In genomic region chr3:38006445-38006995, GRCh38 we compare ENCODE assay signal across 20 cellular contexts. TPM values are rescaled to one million over a fixed set of nuclear protein-coding genes. Genes with fewer than 3 reads are reported as not detected.
DNase-seq lines count a peak whose midpoint lies in the region; ATAC-seq and TF ChIP-seq lines count a peak whose summit lies in the region.
"Had no signal": no experiment of that assay in that cellular context is flagged by ENCODE, and none has a peak within 500 bp of the region (broad histone marks: within the 10 kb centered on the region; RNA-seq: fewer than 3 reads in every experiment).

No MANE protein-coding gene starts in this region.

- no peak overlapping the region for H2AFZ ChIP-seq in osteoblast (ENCODE audit: low read length)

- TF ChIP-seq CTCF in right atrium auricular region (IDR thresholded peaks at IDR 0.05) (no peak), dorsolateral prefrontal cortex (IDR thresholded peaks at IDR 0.05 in 54 of 56, conservative IDR thresholded peaks at IDR 0.05 in 2 of 56; ENCODE audit: low read depth in 1 of 56, partially characterized antibody in 56 of 56) (no peak), osteoblast (IDR thresholded peaks at IDR 0.05; ENCODE audit: extremely low read depth, low read depth, low read length) (no peak), upper lobe of right lung (IDR thresholded peaks at IDR 0.05) (no peak)

- H3K4me3 ChIP-seq in right atrium auricular region (no peak overlapping the region), dorsolateral prefrontal cortex (no peak overlapping the region), osteoblast (ENCODE audit: insufficient read depth, low read length) (no peak overlapping the region), upper lobe of right lung (no peak overlapping the region)
- H3K4me3 ChIP-seq: SJSA1 had no signal

- CTCF ChIA-PET in HEK293T (lab: Yijun Ruan, JAX), result interaction anchor here (0.5 kb wide), 1 partner anchor 39 kb away, joined by 3 read pairs; no protein-coding TSS in a partner anchor

- POLR2A ChIA-PET in HEK293T (lab: Yijun Ruan, JAX), result no interaction called here

- H3K27ac ChIP-seq in right atrium auricular region (peak overlapping the region; percentile 19 to 68), dorsolateral prefrontal cortex (peak overlapping the region in 48 of 59 donors; percentile 21 to 96 (median 91)), osteoblast (ENCODE audit: low read depth, low read length) (no peak overlapping the region), upper lobe of right lung (no peak overlapping the region)
- H3K27ac ChIP-seq: KMS-11, SJSA1 had no signal

- H3K36me3 ChIP-seq in right atrium auricular region, result peaks cover 36% of the 10 kb centered on the region
- H3K36me3 ChIP-seq in osteoblast (ENCODE audit: insufficient read depth, low read length), result peaks cover 13% of the 10 kb centered on the region
- peaks cover 34% of the 10 kb centered on the region for H3K36me3 ChIP-seq in upper lobe of right lung
- H3K36me3 ChIP-seq: SJSA1 had no signal

- peaks cover 6% of the 10 kb centered on the region for H4K20me1 ChIP-seq in osteoblast (ENCODE audit: insufficient read depth, low read length)

- H3K4me1 ChIP-seq in right atrium auricular region, result peaks cover 0 to 14% of the 10 kb centered on the region in 2 donors
- no peaks in the 10 kb centered on the region for H3K4me1 ChIP-seq in osteoblast (ENCODE audit: insufficient read depth, low read length)
- H3K4me1 ChIP-seq in upper lobe of right lung, result peaks cover 4% of the 10 kb centered on the region

- intact Hi-C loops in left cardiac atrium (cut with DNase I) (loop anchor here in 1 of 2 donors (10.0 kb wide), 1 partner anchor 152 kb away; no protein-coding TSS in a partner anchor), dorsolateral prefrontal cortex (cut with DNase I) (loop anchor here in 1 of 2 donors (10.0 kb wide), 1 partner anchor 448 kb away; the partner anchor contains the start of gene ACVR2B), upper lobe of right lung (cut with DNase I) (no loop called here)

- ATAC-seq in left cardiac atrium, result no peak
- ATAC-seq in upper lobe of right lung, result no peak
- ATAC-seq in HG03460 (IDR thresholded peaks at IDR 0.05; ENCODE audit: unreplicated experiment), result no peak
- ATAC-seq: Panc1 had no signal

- H3K9me3 ChIP-seq in right atrium auricular region, result no peaks in the 10 kb centered on the region
- H3K9me3 ChIP-seq in osteoblast (ENCODE audit: low read depth, low read length), result no peaks in the 10 kb centered on the region
- H3K9me3 ChIP-seq in upper lobe of right lung, result no peaks in the 10 kb centered on the region
- H3K9me3 ChIP-seq: SJSA1 had no signal

- no peaks in the 10 kb centered on the region for H3K79me2 ChIP-seq in osteoblast (ENCODE audit: insufficient read depth, low read length)

- DNase-seq in right atrium auricular region (ENCODE audit: low spot score) (no peak), left cardiac atrium (no peak), dorsolateral prefrontal cortex (no peak), osteoblast (ENCODE audit: insufficient read length, low spot score, missing footprints) (peak; percentile 75), upper lobe of right lung (peak; percentile 62), GM19238 (ENCODE audit: insufficient read length, low spot score) (no peak), HEK293T (ENCODE audit: extremely low spot score) (no peak)
- DNase-seq: DMS53, GF-D8, NCI-H1417, NCI-H1694 treated with DMSO at 0.1 percent for 48 hours, NCI-H2081 treated with DMSO at 0.1 percent for 48 hours, NCI-H2171 treated with DMSO at 0.1 percent for 48 hours, NCI-H524 treated with DMSO at 0.1 percent for 48 hours, NCI-H82 had no signal

- H3K27me3 ChIP-seq in right atrium auricular region (no peaks in the 10 kb centered on the region), dorsolateral prefrontal cortex (no peaks in the 10 kb centered on the region), osteoblast (ENCODE audit: insufficient read depth, low read length) (no peaks in the 10 kb centered on the region), upper lobe of right lung (no peaks in the 10 kb centered on the region)
- H3K27me3 ChIP-seq: SJSA1 had no signal

- no peak overlapping the region for H3K4me2 ChIP-seq in osteoblast (ENCODE audit: insufficient read depth, low read length)
- H3K4me2 ChIP-seq: KMS-11 had no signal

TF ChIP-seq in HEK293T, 16 proteins besides CTCF, POLR2A, EP300 and RAD21:
- TF ChIP-seq SP1 (IDR thresholded peaks at IDR 0.05), result no peak
- TF ChIP-seq FOXM1 (IDR thresholded peaks at IDR 0.05; ENCODE audit: borderline replicate concordance), result no peak
- TF ChIP-seq ELF4 (IDR thresholded peaks at IDR 0.05), result no peak
- no peak for TF ChIP-seq ZNF384 (IDR thresholded peaks at IDR 0.05)
TF ChIP-seq in HEK293T: peak in this region for 0.

RNA-seq across cellular contexts. Expression of gene VILL, which starts 15.9 kb away (rescaled TPM):
- total RNA-seq in right atrium auricular region, result 10 to 100 TPM in 1 of 2 donors, 1 to 10 TPM in 1; 4.2 to 12.2 TPM
- 1 to 10 TPM; 6.1 to 6.2 TPM for total RNA-seq in left cardiac atrium
- 10 to 100 TPM in 83 of 120 experiments, 1 to 10 TPM in 37; 5.7 to 23.5 (median 11.1) TPM for total RNA-seq in dorsolateral prefrontal cortex
- 6.8 and 7.6 TPM in 2 replicates for total RNA-seq in osteoblast
- 8.9 TPM for total RNA-seq in upper lobe of right lung

RNA-seq across cellular contexts. Expression of gene PLCD1, which starts 22.9 kb away (rescaled TPM):
- total RNA-seq in right atrium auricular region (10 to 100 TPM in 1 of 2 donors, 1 to 10 TPM in 1; 8.7 to 15.5 TPM), left cardiac atrium (10 to 100 TPM; 10.8 to 12.3 TPM), dorsolateral prefrontal cortex (10 to 100 TPM; 16.3 to 64.5 (median 29.4) TPM), osteoblast (23.2 and 23.6 TPM in 2 replicates), upper lobe of right lung (32.2 TPM)

RNA-seq across cellular contexts. Expression of gene DLEC1, which starts 32.5 kb away (rescaled TPM):
- total RNA-seq in right atrium auricular region, result under 1 TPM; 0.22 to 0.35 TPM
- total RNA-seq in left cardiac atrium, result under 1 TPM; 0.29 to 0.82 TPM
- 10 to 100 TPM in 1 of 120 experiments, 1 to 10 TPM in 102, under 1 TPM in 17; 0.73 to 13.1 (median 2.2) TPM for total RNA-seq in dorsolateral prefrontal cortex
- under 0.01 and 0.29 TPM in 2 replicates for total RNA-seq in osteoblast
- 2.7 TPM for total RNA-seq in upper lobe of right lung
- total RNA-seq: HT1080, SJSA1 had no signal

Comparison
In these comparisons a context has a peak if more than half of its experiments do, and no peak if none do; other contexts are left out.
1. DNase-seq: peak in osteoblast (single experiment) and upper lobe of right lung (single experiment); none in right atrium auricular region (single experiment), left cardiac atrium (single experiment), dorsolateral prefrontal cortex (0 of 10), GM19238 (single experiment) and HEK293T (single experiment).
2. H3K27ac ChIP-seq: peak in right atrium auricular region (2 of 2) and dorsolateral prefrontal cortex (48 of 59); none in osteoblast (single experiment) and upper lobe of right lung (single experiment).